ENCODE assay signal across 10 cellular contexts in the genomic region with DNA sequence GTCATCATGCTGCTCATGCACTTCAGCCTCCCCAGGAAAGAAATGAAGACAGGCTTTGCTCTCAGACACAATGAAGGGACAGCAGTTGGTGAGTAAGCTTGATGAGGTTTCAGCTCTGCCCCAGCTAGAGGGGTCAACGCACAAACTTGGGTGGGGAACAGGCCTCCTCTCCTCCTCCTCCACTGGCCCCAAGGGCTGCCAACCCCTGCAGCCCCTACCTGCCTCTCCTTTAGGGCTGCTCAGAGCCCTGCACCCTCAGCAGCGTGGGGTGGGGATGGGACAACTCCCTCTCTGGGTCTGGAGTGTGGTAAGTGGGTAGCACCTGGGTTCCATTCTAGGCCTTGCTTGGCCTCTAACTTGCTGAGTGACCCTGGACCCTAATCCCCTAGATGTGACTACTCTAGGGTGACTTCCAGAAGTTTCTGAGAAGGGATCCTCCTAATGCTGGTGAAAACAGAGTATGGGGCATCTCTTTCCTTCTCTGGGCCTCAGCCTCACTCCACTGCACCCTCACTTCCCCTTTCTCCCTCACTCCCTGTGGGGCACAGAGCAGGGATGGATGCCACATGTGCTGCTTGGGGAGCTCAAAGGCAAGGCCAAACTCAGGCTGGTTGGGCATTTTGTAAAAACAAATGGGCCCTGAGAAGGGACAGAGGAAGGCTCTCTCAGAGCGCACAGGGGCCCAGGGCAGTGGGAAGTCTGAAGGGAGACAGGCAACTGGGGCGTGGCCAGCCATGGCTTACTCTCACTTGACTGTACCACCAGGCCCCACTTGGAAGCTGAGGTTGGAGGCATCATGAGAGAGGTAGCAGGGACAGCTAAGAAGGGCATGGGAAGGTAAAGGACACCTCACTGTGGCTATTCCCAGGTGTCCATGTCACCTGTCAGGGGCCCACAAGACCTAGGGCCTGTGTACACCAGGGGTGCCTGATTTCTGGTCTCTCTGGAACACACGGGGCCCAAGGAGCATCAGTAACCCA.
A peak's percentile ranks its signal among the peaks of the same experiment; 100 is the strongest.
DNase-seq lines count a peak whose midpoint lies in the region; ATAC-seq and TF ChIP-seq lines count a peak whose summit lies in the region.
"Had no signal": no experiment of that assay in that cellular context is flagged by ENCODE, and none has a peak within 500 bp of the region (broad histone marks: within the 10 kb centered on the region; RNA-seq: fewer than 3 reads in every experiment).

No MANE protein-coding gene starts in this region.

- DNase-seq in NAMALWA (ENCODE audit: low spot score), result peak; percentile 15
- peak; percentile 91 for DNase-seq in esophagus muscularis mucosa (ENCODE audit: extremely low spot score)
- no peak for DNase-seq in psoas muscle
- no peak for DNase-seq in NCI-H2029 (lab: John Stamatoyannopoulos, UW)
- no peak for DNase-seq in activated CD4-positive, alpha-beta memory T cell treated with anti-CD3 and anti-CD28 coated beads for 36 hours
- DNase-seq in mesenteric fat pad (ENCODE audit: low spot score), result no peak
- no peak for DNase-seq in NK-92 treated with Interleukin-12 subunit alpha and Interleukin-12 subunit beta, amount 100 ng/mL, for 24 hours (lab: John Stamatoyannopoulos, UW)
- DNase-seq: left lung had no signal

- H3K27me3 Mint-ChIP-seq in activated CD4-positive, alpha-beta memory T cell treated with anti-CD3 and anti-CD28 coated beads for 36 hours, result no peaks in the 10 kb centered on the region

- no peak overlapping the region for H3K9ac ChIP-seq in BLaER1

- no peak for TF ChIP-seq POLR2A in esophagus muscularis mucosa (IDR thresholded peaks at IDR 0.05; ENCODE audit: low read depth)

- WGBS in esophagus muscularis mucosa, result 86% methylated on average over 3 of the region's 5 CpGs
- WGBS in psoas muscle, 3 donors, result 96 to 100% (median 96%) methylated on average over 5 of the region's 5 CpGs

- no peak overlapping the region for H3K4me3 Mint-ChIP-seq in activated CD4-positive, alpha-beta memory T cell treated with anti-CD3 and anti-CD28 coated beads for 36 hours

- H3K27ac ChIP-seq in BLaER1 (peak overlapping the region; percentile 76), esophagus muscularis mucosa (replicated peaks in 1 of 4) (peak overlapping the region; percentile 95 to 99 (median 98)), psoas muscle (peak overlapping the region; percentile 94)
- H3K27ac ChIP-seq: RWPE1 had no signal

- H3K9me3 ChIP-seq in BLaER1, result no peaks in the 10 kb centered on the region
- no peaks in the 10 kb centered on the region for H3K9me3 ChIP-seq in esophagus muscularis mucosa
- H3K9me3 ChIP-seq in psoas muscle, result no peaks in the 10 kb centered on the region
- H3K9me3 ChIP-seq: left lung had no signal

- no peaks in the 10 kb centered on the region for H4K20me1 ChIP-seq in BLaER1

- no peak overlapping the region for H3K27ac Mint-ChIP-seq in activated CD4-positive, alpha-beta memory T cell treated with anti-CD3 and anti-CD28 coated beads for 36 hours

- TF ChIP-seq CTCF in esophagus muscularis mucosa (IDR thresholded peaks at IDR 0.05) (no peak), psoas muscle (IDR thresholded peaks at IDR 0.05) (no peak)

- peaks cover 43% of the 10 kb centered on the region for H3K4me1 ChIP-seq in BLaER1
- H3K4me1 ChIP-seq in esophagus muscularis mucosa, result peaks cover 49 to 90% (median 85%) of the 10 kb centered on the region in 4 donors
- H3K4me1 ChIP-seq in psoas muscle, result peaks cover 71% of the 10 kb centered on the region
- H3K4me1 ChIP-seq: left lung had no signal

- peaks cover 5% of the 10 kb centered on the region for H3K4me1 Mint-ChIP-seq in activated CD4-positive, alpha-beta memory T cell treated with anti-CD3 and anti-CD28 coated beads for 36 hours (ENCODE audit: low read depth)

- H3K4me3 ChIP-seq in BLaER1, result no peak overlapping the region
- no peak overlapping the region for H3K4me3 ChIP-seq in esophagus muscularis mucosa
- H3K4me3 ChIP-seq in psoas muscle, result no peak overlapping the region
- H3K4me3 ChIP-seq: left lung had no signal

- H3K4me2 ChIP-seq in BLaER1, result peak overlapping the region; percentile 84

- intact Hi-C loops in esophagus muscularis mucosa (cut with DNase I), result no loop called here
- intact Hi-C loops in psoas muscle (cut with DNase I), result loop anchor here in 1 of 2 donors (5.0 kb wide), 3 partner anchors 43 to 67 kb away; no protein-coding TSS in a partner anchor
- intact Hi-C loops in activated CD4-positive, alpha-beta memory T cell treated with anti-CD3 and anti-CD28 coated beads for 36 hours (cut with micrococcal nuclease), result no loop called here

- no peaks in the 10 kb centered on the region for H3K27me3 ChIP-seq in BLaER1
- no peaks in the 10 kb centered on the region for H3K27me3 ChIP-seq in esophagus muscularis mucosa
- H3K27me3 ChIP-seq in psoas muscle (ENCODE audit: insufficient read depth in 3 of 3, low read length in 2 of 3), result no peaks in the 10 kb centered on the region
- H3K27me3 ChIP-seq: left lung had no signal

- CTCF ChIA-PET in activated CD4-positive, alpha-beta memory T cell treated with anti-CD3 and anti-CD28 coated beads for 36 hours (lab: Charles Lee), result no interaction called here

- TF ChIP-seq EP300 in esophagus muscularis mucosa (IDR thresholded peaks at IDR 0.05), result no peak

- no peaks in the 10 kb centered on the region for H3K9me3 Mint-ChIP-seq in activated CD4-positive, alpha-beta memory T cell treated with anti-CD3 and anti-CD28 coated beads for 36 hours

- H3K36me3 Mint-ChIP-seq in activated CD4-positive, alpha-beta memory T cell treated with anti-CD3 and anti-CD28 coated beads for 36 hours, result no peaks in the 10 kb centered on the region

- POLR2A ChIA-PET in activated CD4-positive, alpha-beta memory T cell treated with anti-CD3 and anti-CD28 coated beads for 36 hours (lab: Charles Lee), result no interaction called here

- ATAC-seq in psoas muscle, result no peak

- H3K36me3 ChIP-seq in BLaER1, result no peaks in the 10 kb centered on the region
- peaks cover 0 to 43% (median 10%) of the 10 kb centered on the region in 4 donors for H3K36me3 ChIP-seq in esophagus muscularis mucosa
- H3K36me3 ChIP-seq in psoas muscle (ENCODE audit: insufficient read depth in 1 of 2, low read depth in 1 of 2), result peaks cover 0 to 8% of the 10 kb centered on the region in 2 donors
- H3K36me3 ChIP-seq: left lung had no signal

Comparison
In these comparisons a context has a peak if more than half of its experiments do, and no peak if none do; other contexts are left out.
1. DNase-seq: peak in NAMALWA (single experiment) and esophagus muscularis mucosa (single experiment); none in psoas muscle (0 of 2), NCI-H2029 (single experiment), activated CD4-positive, alpha-beta memory T cell treated with anti-CD3 and anti-CD28 coated beads for 36 hours (single experiment), mesenteric fat pad (single experiment) and NK-92 treated with Interleukin-12 subunit alpha and Interleukin-12 subunit beta, amount 100 ng/mL, for 24 hours (single experiment).
2. Peak in every context shown above with its lines, with median percentiles within 50 percentile points of each other: H3K27ac ChIP-seq.